23 cellular contexts compared by ENCODE assay signal in genomic region chr14:71492346-71492745, GRCh38.
DNase-seq lines count a peak whose midpoint lies in the region; ATAC-seq and TF ChIP-seq lines count a peak whose summit lies in the region.
"Had no signal": no experiment of that assay in that cellular context is flagged by ENCODE, and none has a peak within 500 bp of the region (broad histone marks: within the 10 kb centered on the region; RNA-seq: fewer than 3 reads in every experiment).

No MANE protein-coding gene starts in this region.

- no peak for ATAC-seq in WTC11
- no peak for ATAC-seq in HG03095 (IDR thresholded peaks at IDR 0.05; ENCODE audit: unreplicated experiment)
- no peak for ATAC-seq in HG02870 (IDR thresholded peaks at IDR 0.05; ENCODE audit: unreplicated experiment)
- ATAC-seq: stimulated activated naive CD8-positive, alpha-beta T cell treated with anti-CD3 and anti-CD28 coated beads, Interleukin-15, amount 100 ng/mL, for 72 hours had no signal

- no peaks in the 10 kb centered on the region for H3K4me1 ChIP-seq in endodermal cell (ENCODE audit: control insufficient read depth, insufficient read depth, low read length)
- peaks cover 0 to 22% (median 3%) of the 10 kb centered on the region in 4 donors for H3K4me1 ChIP-seq in transverse colon
- H3K4me1 ChIP-seq: colonic mucosa had no signal

- H3K36me3 Mint-ChIP-seq in WTC11 (no peaks in the 10 kb centered on the region), endodermal cell (ENCODE audit: low read depth) (peaks cover 9% of the 10 kb centered on the region), nephron (ENCODE audit: low read depth) (peaks cover 17% of the 10 kb centered on the region)

- H3K4me3 ChIP-seq in endodermal cell (ENCODE audit: low read length) (no peak overlapping the region), transverse colon (no peak overlapping the region)
- H3K4me3 ChIP-seq: colonic mucosa, lung, tibial nerve had no signal

- CTCF ChIA-PET in WTC11 (lab: Charles Lee) = no interaction called here

- WGBS in endodermal cell (ENCODE audit: insufficient coverage in 1 of 2, insufficient read length in 1 of 2), 2 experiments = 96 to 100% methylated on average over 2 to 5 of the region's 5 CpGs
- WGBS in transverse colon (ENCODE audit: low coverage in 1 of 2), 2 donors = 78 to 79% methylated on average over 3 to 5 of the region's 5 CpGs

- in situ Hi-C loops in transverse colon (cut with MboI; ENCODE audit: low pct_ligation_motif_present in 1 of 4, low pct_unique_long_range_greater_than_20kb in 1 of 4, low sequenced_read_pairs in 3 of 4) = no loop called here

- TF ChIP-seq EP300 in transverse colon (IDR thresholded peaks at IDR 0.05; ENCODE audit: low read depth) = no peak

- H3K4me1 Mint-ChIP-seq in WTC11 (peaks cover 29% of the 10 kb centered on the region), endodermal cell (peaks cover 10% of the 10 kb centered on the region), nephron (peaks cover 21% of the 10 kb centered on the region)

- H3K36me3 ChIP-seq in endodermal cell (ENCODE audit: control insufficient read depth, insufficient read depth, low read length) = no peaks in the 10 kb centered on the region
- H3K36me3 ChIP-seq in transverse colon = no peaks in the 10 kb centered on the region
- H3K36me3 ChIP-seq: colonic mucosa, tibial nerve had no signal

- POLR2A ChIA-PET in WTC11 (lab: Charles Lee) = no interaction called here

- H3K9me3 Mint-ChIP-seq in WTC11 (peaks cover 8% of the 10 kb centered on the region; the same call in 1 of the 2 replicates), endodermal cell (peaks cover 5% of the 10 kb centered on the region), nephron (peaks cover 10% of the 10 kb centered on the region)

- H3K27ac ChIP-seq in endodermal cell (ENCODE audit: low read depth, low read length) (no peak overlapping the region), transverse colon (peak overlapping the region; percentile 6 to 55 (median 27))
- H3K27ac ChIP-seq: colonic mucosa, neutrophil had no signal

- no peak for TF ChIP-seq CTCF in WTC11 (IDR thresholded peaks at IDR 0.05)
- no peak for TF ChIP-seq CTCF in endodermal cell (conservative IDR thresholded peaks at IDR 0.05)
- TF ChIP-seq CTCF in nephron (IDR thresholded peaks at IDR 0.05; ENCODE audit: unreplicated experiment in 3 of 3) = no peak
- no peak for TF ChIP-seq CTCF in transverse colon (IDR thresholded peaks at IDR 0.05)

- H3K9me3 ChIP-seq in endodermal cell (ENCODE audit: control insufficient read depth, low read length) (no peaks in the 10 kb centered on the region), transverse colon (no peaks in the 10 kb centered on the region)
- H3K9me3 ChIP-seq: colonic mucosa, neutrophil had no signal

- DNase-seq in WTC11 (ENCODE audit: low spot score) (no peak), endodermal cell (no peak), transverse colon (no peak)
- no peak for DNase-seq in activated effector memory CD4-positive, alpha-beta T cell treated with anti-CD3 and anti-CD28 coated beads, Interleukin-2, amount 50 U/mL, for 16 hours
- DNase-seq: activated B cell treated with CpG ODN at 0.5 μM for 24 hours; activated CD4-positive, alpha-beta T cell treated with anti-CD3 and anti-CD28 coated beads, Interleukin-2, amount 50 U/mL, for 4 hours; CD4-positive, alpha-beta memory T cell; colonic mucosa; DMS53; GDM1; KBM-7; MM.1S; NCI-H1417 treated with DMSO at 0.1 percent for 48 hours; NCI-H2107; NCI-H510A treated with DMSO at 0.1 percent for 48 hours; SIG-M5; stimulated activated naive CD8-positive, alpha-beta T cell treated with anti-CD3 and anti-CD28 coated beads, Interleukin-15, amount 100 ng/mL, for 72 hours had no signal

- no peak overlapping the region for H3K9ac ChIP-seq in endodermal cell (ENCODE audit: extremely low read depth, low read length, poor library complexity, severe bottlenecking)

- H3K27me3 Mint-ChIP-seq in WTC11 (ENCODE audit: low read depth) (no peaks in the 10 kb centered on the region), endodermal cell (ENCODE audit: insufficient read depth) (no peaks in the 10 kb centered on the region), nephron (ENCODE audit: low read depth) (no peaks in the 10 kb centered on the region)
- H3K27me3 Mint-ChIP-seq: activated B cell treated with CpG ODN at 0.5 μM for 24 hours; CD4-positive, alpha-beta memory T cell; stimulated activated naive CD8-positive, alpha-beta T cell treated with anti-CD3 and anti-CD28 coated beads, Interleukin-15, amount 100 ng/mL, for 72 hours had no signal

- intact Hi-C loops in transverse colon (cut with DNase I; ENCODE audit: low total_unique reads) = no loop called here

- TF ChIP-seq POLR2A in transverse colon (IDR thresholded peaks at IDR 0.05) = no peak

- H3K4me3 Mint-ChIP-seq in WTC11 (no peak overlapping the region), endodermal cell (no peak overlapping the region), nephron (no peak overlapping the region)
- H3K4me3 Mint-ChIP-seq: activated B cell treated with CpG ODN at 0.5 μM for 24 hours; CD4-positive, alpha-beta memory T cell; stimulated activated naive CD8-positive, alpha-beta T cell treated with anti-CD3 and anti-CD28 coated beads, Interleukin-15, amount 100 ng/mL, for 72 hours had no signal

- H3K27ac Mint-ChIP-seq in WTC11 (peak overlapping the region; percentile 75), endodermal cell (peak overlapping the region; percentile 54), nephron (peak overlapping the region; percentile 9 to 23 (median 13))
- H3K27ac Mint-ChIP-seq: activated B cell treated with CpG ODN at 0.5 μM for 24 hours; stimulated activated naive CD8-positive, alpha-beta T cell treated with anti-CD3 and anti-CD28 coated beads, Interleukin-15, amount 100 ng/mL, for 72 hours had no signal

- no peaks in the 10 kb centered on the region for H3K27me3 ChIP-seq in endodermal cell (ENCODE audit: control insufficient read depth, insufficient read depth, low read length, poor library complexity, severe bottlenecking)
- H3K27me3 ChIP-seq in transverse colon = no peaks in the 10 kb centered on the region
- H3K27me3 ChIP-seq: colonic mucosa, neutrophil, tibial nerve had no signal

TF ChIP-seq in WTC11, 78 proteins besides CTCF, POLR2A, EP300 and RAD21 (continues in another document):
- TF ChIP-seq FOXP4 (CRISPR knock-in tag; IDR thresholded peaks at IDR 0.05) (no peak), CREM (CRISPR knock-in tag; IDR thresholded peaks at IDR 0.05) (no peak), ZNF219 (CRISPR knock-in tag; IDR thresholded peaks at IDR 0.05; ENCODE audit: borderline replicate concordance) (no peak), ZNF416 (CRISPR knock-in tag; IDR thresholded peaks at IDR 0.05) (no peak), USF1 (CRISPR knock-in tag; IDR thresholded peaks at IDR 0.05) (no peak), MAX (CRISPR knock-in tag; IDR thresholded peaks at IDR 0.05) (no peak), IRF2 (CRISPR knock-in tag; IDR thresholded peaks at IDR 0.05; ENCODE audit: borderline replicate concordance, low read depth) (no peak), ZBTB21 (CRISPR knock-in tag; IDR thresholded peaks at IDR 0.05; ENCODE audit: borderline replicate concordance) (no peak), NFE2L1 (CRISPR knock-in tag; IDR thresholded peaks at IDR 0.05) (no peak), ZNF317 (CRISPR knock-in tag; IDR thresholded peaks at IDR 0.05; ENCODE audit: borderline replicate concordance, low read depth) (no peak)

Comparison
In these comparisons a context has a peak if more than half of its experiments do, and no peak if none do; other contexts are left out.
1. H3K27ac Mint-ChIP-seq: peak in every context shown above with its lines; median percentile 75 in WTC11; 54 in endodermal cell; 13 in nephron.